ENCODE assay signal across 9 cellular contexts in the genomic region with DNA sequence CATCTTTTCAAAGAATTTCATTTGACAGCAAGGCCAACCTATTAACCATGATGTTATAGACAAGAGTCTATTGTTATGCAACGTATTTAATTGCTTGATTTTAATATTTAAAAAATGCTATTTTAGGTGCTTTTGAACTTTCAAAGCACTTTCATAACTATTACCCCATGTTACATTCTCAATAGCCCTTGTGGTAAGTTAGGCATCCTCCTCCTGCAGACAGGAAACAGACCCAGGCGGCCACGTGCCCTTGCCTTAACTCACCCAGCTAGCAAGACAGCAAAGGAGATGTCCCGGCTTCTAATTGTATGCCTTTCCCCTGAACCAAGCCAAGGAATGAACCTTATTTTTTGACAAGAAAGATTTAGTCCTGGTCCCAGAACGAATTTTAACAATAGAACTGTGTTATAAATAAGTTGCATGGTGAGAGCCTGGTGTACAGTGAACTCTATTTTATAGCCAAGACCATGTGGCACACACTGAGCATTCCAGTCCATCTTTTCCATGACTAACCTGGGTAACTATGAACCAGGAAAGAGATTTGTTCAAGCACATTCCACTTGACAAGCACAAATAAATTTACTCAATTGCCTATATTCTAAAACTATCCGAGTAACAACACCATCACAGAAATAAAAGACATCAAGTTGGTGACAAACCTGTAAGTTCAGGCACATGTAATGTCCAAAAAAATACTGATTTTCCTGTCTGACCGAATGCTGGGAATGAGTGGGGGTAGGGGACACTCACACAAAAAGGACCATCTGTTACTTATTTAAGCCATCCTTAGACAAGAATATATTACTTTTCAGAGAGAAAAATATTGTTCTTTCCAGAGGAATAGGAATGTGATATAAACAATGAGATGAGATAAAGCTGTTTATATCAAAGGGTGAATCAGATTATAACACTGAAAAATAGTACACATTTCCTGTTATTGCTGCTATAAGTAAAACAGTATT.
DNase-seq lines count a peak whose midpoint lies in the region; ATAC-seq and TF ChIP-seq lines count a peak whose summit lies in the region.
"Had no signal": no experiment of that assay in that cellular context is flagged by ENCODE, and none has a peak within 500 bp of the region (broad histone marks: within the 10 kb centered on the region; RNA-seq: fewer than 3 reads in every experiment).

No MANE protein-coding gene starts in this region.

- H3K4me3 Mint-ChIP-seq in nephron (no peak overlapping the region), MCF 10A (ENCODE audit: unreplicated experiment) (no peak overlapping the region)

- H3K27me3 ChIP-seq in dorsolateral prefrontal cortex = no peaks in the 10 kb centered on the region

- H3K27me3 Mint-ChIP-seq in nephron (ENCODE audit: low read depth) (peaks cover 7% of the 10 kb centered on the region), MCF 10A (ENCODE audit: insufficient read depth, unreplicated experiment) (no peaks in the 10 kb centered on the region)

- DNase-seq in activated CD4-positive, alpha-beta T cell treated with anti-CD3 and anti-CD28 coated beads, Interleukin-2, amount 50 U/mL, for 48 hours = no peak
- DNase-seq in MCF 10A (ENCODE audit: unreplicated experiment) (no peak), dorsolateral prefrontal cortex (no peak)
- DNase-seq in stimulated activated CD8-positive, alpha-beta memory T cell treated with anti-CD3 and anti-CD28 coated beads, Interleukin-4, amount 100 ng/mL, for 48 hours = no peak

- H3K4me1 Mint-ChIP-seq in nephron (peaks cover 22% of the 10 kb centered on the region), MCF 10A (ENCODE audit: insufficient read depth, unreplicated experiment) (peaks cover 37% of the 10 kb centered on the region)

- H3K36me3 Mint-ChIP-seq in nephron (ENCODE audit: low read depth) (no peaks in the 10 kb centered on the region), MCF 10A (ENCODE audit: insufficient read depth, unreplicated experiment) (no peaks in the 10 kb centered on the region)

- no peak overlapping the region for H3K27ac ChIP-seq in dorsolateral prefrontal cortex
- H3K27ac ChIP-seq: parathyroid adenoma had no signal

- no peak overlapping the region for H3K4me3 ChIP-seq in dorsolateral prefrontal cortex

- BruUV-seq in MCF 10A (replicated peaks; lab: Mats Ljungman, UMichigan) = no TSS peak

- H3K27ac Mint-ChIP-seq in nephron (peak overlapping the region; percentile 71 to 81 (median 79)), MCF 10A (ENCODE audit: low read depth, unreplicated experiment) (no peak overlapping the region)

- H3K9me3 Mint-ChIP-seq in nephron (no peaks in the 10 kb centered on the region), MCF 10A (ENCODE audit: unreplicated experiment) (no peaks in the 10 kb centered on the region)

- POLR2A ChIA-PET in MCF 10A (lab: Yijun Ruan, JAX) = interaction anchor here (0.6 kb wide), 1 partner anchor 70 kb away, joined by 4 read pairs; no protein-coding TSS in a partner anchor

- intact Hi-C loops in MCF 10A (cut with micrococcal nuclease) = no loop called here
- intact Hi-C loops in dorsolateral prefrontal cortex (cut with DNase I) = no loop called here

- ATAC-seq in GM18868 (IDR thresholded peaks at IDR 0.05; ENCODE audit: unreplicated experiment) (peak; percentile 47), HG02870 (IDR thresholded peaks at IDR 0.05; ENCODE audit: unreplicated experiment) (peak; percentile 36), SK-N-SH treated with all-trans-retinoic acid at 6 μM for 48 hours (peak; percentile 83)

- TF ChIP-seq CTCF in nephron (IDR thresholded peaks at IDR 0.05; ENCODE audit: unreplicated experiment in 3 of 3) (no peak), MCF 10A (IDR thresholded peaks at IDR 0.05; ENCODE audit: unreplicated experiment) (no peak), dorsolateral prefrontal cortex (IDR thresholded peaks at IDR 0.05 in 54 of 56, conservative IDR thresholded peaks at IDR 0.05 in 2 of 56; ENCODE audit: low read depth in 1 of 56, partially characterized antibody in 56 of 56) (no peak)

- CTCF ChIA-PET in MCF 10A (lab: Yijun Ruan, JAX) = no interaction called here

TF ChIP-seq in SK-N-SH treated with all-trans-retinoic acid at 6 μM for 48 hours, 23 proteins besides CTCF, POLR2A, EP300 and RAD21:
- TF ChIP-seq TOX (CRISPR knock-in tag; IDR thresholded peaks at IDR 0.05; ENCODE audit: borderline replicate concordance) (peak; percentile 7; the same call in 1 of the 2 replicates), ZFP30 (CRISPR knock-in tag; IDR thresholded peaks at IDR 0.05) (no peak), OSR1 (CRISPR knock-in tag; IDR thresholded peaks at IDR 0.05) (peak; percentile 58; the same call in 1 of the 2 replicates)
- TF ChIP-seq, protein P1, sequence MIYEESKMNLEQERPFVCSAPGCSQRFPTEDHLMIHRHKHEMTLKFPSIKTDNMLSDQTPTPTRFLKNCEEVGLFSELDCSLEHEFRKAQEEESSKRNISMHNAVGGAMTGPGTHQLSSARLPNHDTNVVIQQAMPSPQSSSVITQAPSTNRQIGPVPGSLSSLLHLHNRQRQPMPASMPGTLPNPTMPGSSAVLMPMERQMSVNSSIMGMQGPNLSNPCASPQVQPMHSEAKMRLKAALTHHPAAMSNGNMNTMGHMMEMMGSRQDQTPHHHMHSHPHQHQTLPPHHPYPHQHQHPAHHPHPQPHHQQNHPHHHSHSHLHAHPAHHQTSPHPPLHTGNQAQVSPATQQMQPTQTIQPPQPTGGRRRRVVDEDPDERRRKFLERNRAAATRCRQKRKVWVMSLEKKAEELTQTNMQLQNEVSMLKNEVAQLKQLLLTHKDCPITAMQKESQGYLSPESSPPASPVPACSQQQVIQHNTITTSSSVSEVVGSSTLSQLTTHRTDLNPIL (CRISPR knock-in tag; IDR thresholded peaks at IDR 0.05; ENCODE audit: low read depth) = no peak
